In genomic region chr2:207091175-207091574, GRCh38 we compare ENCODE assay signal across 25 cellular contexts.
DNase-seq lines count a peak whose midpoint lies in the region; ATAC-seq and TF ChIP-seq lines count a peak whose summit lies in the region.
"Had no signal": no experiment of that assay in that cellular context is flagged by ENCODE, and none has a peak within 500 bp of the region (broad histone marks: within the 10 kb centered on the region; RNA-seq: fewer than 3 reads in every experiment).

No MANE protein-coding gene starts in this region.

- no peaks in the 10 kb centered on the region for H3K36me3 ChIP-seq in BLaER1 treated with 17β-estradiol and CSF1 and Interleukin-3, amounts not matched to agents 10 nM and 100 nM
- H3K36me3 ChIP-seq in heart right ventricle: peaks cover 0 to 27% (median 5%) of the 10 kb centered on the region in 9 donors
- H3K36me3 ChIP-seq in neutrophil: peaks cover 22% of the 10 kb centered on the region
- peaks cover 0 to 13% of the 10 kb centered on the region in 2 donors for H3K36me3 ChIP-seq in vagina

- peak; percentile 73 to 87 (median 80) for ATAC-seq in heart right ventricle

- H4K20me1 ChIP-seq in BLaER1 treated with 17β-estradiol and CSF1 and Interleukin-3, amounts not matched to agents 10 nM and 100 nM: no peaks in the 10 kb centered on the region

- no peaks in the 10 kb centered on the region for H3K27me3 ChIP-seq in BLaER1 treated with 17β-estradiol and CSF1 and Interleukin-3, amounts not matched to agents 10 nM and 100 nM
- H3K27me3 ChIP-seq in heart right ventricle (no peaks in the 10 kb centered on the region), neutrophil (no peaks in the 10 kb centered on the region), vagina (no peaks in the 10 kb centered on the region)
- H3K27me3 ChIP-seq: esophagus muscularis mucosa, sigmoid colon, tibial artery had no signal

- peak overlapping the region in 8 of 11 experiments; percentile 56 to 81 (median 64); a peak in 7 of 22 replicates for H3K4me2 ChIP-seq in BLaER1 treated with 17β-estradiol and CSF1 and Interleukin-3, amounts not matched to agents 10 nM and 100 nM
- H3K4me2 ChIP-seq: PC-9 had no signal

- no peak for TF ChIP-seq CTCF in choroid plexus epithelial cell (conservative IDR thresholded peaks at IDR 0.05; ENCODE audit: low read depth, low read length)
- TF ChIP-seq CTCF in heart right ventricle (IDR thresholded peaks at IDR 0.05): no peak
- TF ChIP-seq CTCF in neutrophil (IDR thresholded peaks at IDR 0.05): no peak
- TF ChIP-seq CTCF in vagina (IDR thresholded peaks at IDR 0.05): no peak

- H3K9me3 ChIP-seq in BLaER1 treated with 17β-estradiol and CSF1 and Interleukin-3, amounts not matched to agents 10 nM and 100 nM (replicated peaks in 1 of 11): peaks cover 0 to 11% (median 7%) of the 10 kb centered on the region in 11 experiments; a peak in 15 of 22 replicates
- H3K9me3 ChIP-seq in heart right ventricle: peaks cover 0 to 6% (median 0%) of the 10 kb centered on the region in 11 donors
- H3K9me3 ChIP-seq in neutrophil: no peaks in the 10 kb centered on the region
- H3K9me3 ChIP-seq in vagina: no peaks in the 10 kb centered on the region
- H3K9me3 ChIP-seq: esophagus muscularis mucosa, sigmoid colon, tibial artery had no signal

- H3K27ac ChIP-seq in BLaER1 treated with 17β-estradiol and CSF1 and Interleukin-3, amounts not matched to agents 10 nM and 100 nM: no peak overlapping the region
- H3K27ac ChIP-seq in heart right ventricle (peak overlapping the region; percentile 24 to 86 (median 78)), neutrophil (peak overlapping the region; percentile 59), vagina (no peak overlapping the region)
- H3K27ac ChIP-seq: PC-9 had no signal

- H3K4me1 ChIP-seq in BLaER1 treated with 17β-estradiol and CSF1 and Interleukin-3, amounts not matched to agents 10 nM and 100 nM: peaks cover 21 to 35% (median 32%) of the 10 kb centered on the region in 10 experiments
- H3K4me1 ChIP-seq in heart right ventricle: peaks cover 34 to 99% (median 93%) of the 10 kb centered on the region in 9 donors
- H3K4me1 ChIP-seq in neutrophil (ENCODE audit: control insufficient read depth in 1 of 2, insufficient read depth in 1 of 2, low read depth in 1 of 2, low read length in 1 of 2): peaks cover 28 to 30% of the 10 kb centered on the region in 2 experiments
- H3K4me1 ChIP-seq in vagina: peaks cover 17% of the 10 kb centered on the region

- H3K9ac ChIP-seq in BLaER1 treated with 17β-estradiol and CSF1 and Interleukin-3, amounts not matched to agents 10 nM and 100 nM: no peak overlapping the region

- TF ChIP-seq POLR2A in vagina (IDR thresholded peaks at IDR 0.05): no peak

- DNase-seq in choroid plexus epithelial cell (ENCODE audit: low read depth): peak; percentile 35
- no peak for DNase-seq in heart right ventricle
- DNase-seq in vagina (ENCODE audit: extremely low spot score in 2 of 2): no peak
- DNase-seq in AG08395 (ENCODE audit: low spot score): no peak
- no peak for DNase-seq in activated effector memory CD4-positive, alpha-beta T cell treated with Interleukin-2 at 50 U/mL for 16 hours
- no peak for DNase-seq in SIG-M5 treated with dmso at 0.1 percent for 504 hours (lab: John Stamatoyannopoulos, UW; ENCODE audit: unreplicated experiment)
- DNase-seq: activated CD4-positive, alpha-beta T cell treated with anti-CD3 and anti-CD28 coated beads for 1 hour; activated CD8-positive, alpha-beta T cell treated with anti-CD3 and anti-CD28 coated beads for 36 hours; activated effector memory CD4-positive, alpha-beta T cell treated with anti-CD3 and anti-CD28 coated beads, Interleukin-2, amount 50 U/mL, for 16 hours; activated naive CD8-positive, alpha-beta T cell treated with anti-CD3 and anti-CD28 coated beads, Interleukin-2, amount 10 ng/mL, durations not matched to agents 7 days and 5 days; activated T-cell treated with anti-CD3 and anti-CD28 coated beads for 4 hours; effector CD4-positive, alpha-beta T cell; H9; kidney glomerular epithelial cell; MV-4-11; NCI-H146; NCI-H510A; PC-9; SHP77 treated with DMSO at 0.1 percent for 48 hours; sigmoid colon; SW 1271; tibial artery had no signal

- no peak overlapping the region for H3K4me3 ChIP-seq in BLaER1 treated with 17β-estradiol and CSF1 and Interleukin-3, amounts not matched to agents 10 nM and 100 nM
- H3K4me3 ChIP-seq in choroid plexus epithelial cell (ENCODE audit: low read depth, low read length) (no peak overlapping the region), heart right ventricle (no peak overlapping the region), neutrophil (ENCODE audit: low read depth in 1 of 2, low read length in 1 of 2) (no peak overlapping the region), vagina (no peak overlapping the region)
- H3K4me3 ChIP-seq: esophagus muscularis mucosa, PC-9, sigmoid colon, tibial artery had no signal

- WGBS in heart right ventricle, 2 donors: 12 to 14% methylated on average over 2 of the region's 2 CpGs

- intact Hi-C loops in heart right ventricle (cut with DNase I) (loop anchor here in 6 of 10 donors (5.0 to 10.0 kb wide), 4 partner anchors 41 to 74 kb away; partner anchors contain the start of gene KLF7 (in 1 of the 6)), vagina (cut with DNase I) (no loop called here)

Comparison
In these comparisons a context has a peak if more than half of its experiments do, and no peak if none do; other contexts are left out.
1. H3K27ac ChIP-seq: peak in heart right ventricle (10 of 10) and neutrophil (single experiment); none in BLaER1 treated with 17β-estradiol and CSF1 and Interleukin-3, amounts not matched to agents 10 nM and 100 nM (0 of 11) and vagina (single experiment).